ENCODE assay signal across 13 cellular contexts in genomic region chr1:212450331-212450881, GRCh38. TPM values are rescaled to one million over a fixed set of nuclear protein-coding genes. Genes with fewer than 3 reads are reported as not detected.
A peak's percentile ranks its signal among the peaks of the same experiment; 100 is the strongest.
DNase-seq lines count a peak whose midpoint lies in the region; ATAC-seq and TF ChIP-seq lines count a peak whose summit lies in the region.
"Had no signal": no experiment of that assay in that cellular context is flagged by ENCODE, and none has a peak within 500 bp of the region (broad histone marks: within the 10 kb centered on the region; RNA-seq: fewer than 3 reads in every experiment).

No MANE protein-coding gene starts in this region.

- no peaks in the 10 kb centered on the region; the same call in 2 of the 3 replicates for H3K36me3 Mint-ChIP-seq in GM23338 (ENCODE audit: low read depth)

- no peak overlapping the region for H2AFZ ChIP-seq in GM23338

- H3K27me3 ChIP-seq in GM23338 (ENCODE audit: insufficient read depth) (no peaks in the 10 kb centered on the region), H7 (ENCODE audit: control insufficient read depth, insufficient read depth, low read length) (no peaks in the 10 kb centered on the region)
- H3K27me3 ChIP-seq: gastroesophageal sphincter had no signal

- H3K27me3 Mint-ChIP-seq in GM23338 (ENCODE audit: insufficient read depth, low read depth, poor library complexity): peaks cover 3% of the 10 kb centered on the region
- H3K27me3 Mint-ChIP-seq: activated naive CD8-positive, alpha-beta T cell treated with anti-CD3 and anti-CD28 coated beads, Interleukin-2, amount 10 ng/mL, durations not matched to agents 7 days and 5 days had no signal

- no peaks in the 10 kb centered on the region for H3K79me2 ChIP-seq in GM23338 (replicated peaks; ENCODE audit: insufficient read depth)

- H3K4me3 ChIP-seq in AG09309 (ENCODE audit: control insufficient read depth, low read depth, low read length): no peak overlapping the region
- no peak overlapping the region for H3K4me3 ChIP-seq in GM23338
- H3K4me3 ChIP-seq in H7 (ENCODE audit: insufficient read depth, low read depth, low read length): no peak overlapping the region
- H3K4me3 ChIP-seq: gastroesophageal sphincter had no signal

- H3K36me3 ChIP-seq in GM23338 (ENCODE audit: insufficient read depth) (no peaks in the 10 kb centered on the region), H7 (replicated peaks; ENCODE audit: control insufficient read depth, insufficient read depth, low read length) (no peaks in the 10 kb centered on the region)

- H3K4me1 Mint-ChIP-seq in GM23338: no peaks in the 10 kb centered on the region; the same call in 2 of the 3 replicates

- no peak overlapping the region for H3K27ac Mint-ChIP-seq in GM23338
- H3K27ac Mint-ChIP-seq: activated naive CD8-positive, alpha-beta T cell treated with anti-CD3 and anti-CD28 coated beads, Interleukin-2, amount 10 ng/mL, durations not matched to agents 7 days and 5 days had no signal

- H3K9me3 Mint-ChIP-seq in GM23338: no peaks in the 10 kb centered on the region
- H3K9me3 Mint-ChIP-seq: activated naive CD8-positive, alpha-beta T cell treated with anti-CD3 and anti-CD28 coated beads, Interleukin-2, amount 10 ng/mL, durations not matched to agents 7 days and 5 days had no signal

- no peaks in the 10 kb centered on the region for H4K20me1 ChIP-seq in GM23338 (replicated peaks; ENCODE audit: insufficient read depth)

- H3K4me3 Mint-ChIP-seq in GM23338: no peak overlapping the region
- H3K4me3 Mint-ChIP-seq: activated naive CD8-positive, alpha-beta T cell treated with anti-CD3 and anti-CD28 coated beads, Interleukin-2, amount 10 ng/mL, durations not matched to agents 7 days and 5 days had no signal

- H3K27ac ChIP-seq in caudate nucleus (ENCODE audit: low read depth, low read length) (peak overlapping the region; percentile 46), GM23338 (ENCODE audit: low read depth) (no peak overlapping the region)
- H3K27ac ChIP-seq: VCaP had no signal

- DNase-seq in AG09309 (ENCODE audit: low read depth): peak; percentile 17
- DNase-seq in M059J (ENCODE audit: low read depth): peak; percentile 26
- peak in 10 of 61 donors; percentile 17 to 59 (median 28) for DNase-seq in caudate nucleus (lab: John Stamatoyannopoulos, UW)
- peak; percentile 95 for DNase-seq in myocyte (ENCODE audit: low read depth)
- no peak for DNase-seq in GM23338 (ENCODE audit: low spot score)
- DNase-seq in H7: no peak
- no peak for DNase-seq in NCI-H1105 (lab: John Stamatoyannopoulos, UW)
- DNase-seq: activated CD8-positive, alpha-beta memory T cell treated with anti-CD3 and anti-CD28 coated beads, Interleukin-2, amount 50 U/mL, for 4 hours; activated naive CD8-positive, alpha-beta T cell treated with anti-CD3 and anti-CD28 coated beads, Interleukin-2, amount 10 ng/mL, durations not matched to agents 7 days and 5 days; NCI-H446 treated with DMSO at 0.1 percent for 48 hours had no signal

- TF ChIP-seq CTCF in AG09309 (IDR thresholded peaks at IDR 0.05; ENCODE audit: control insufficient read depth, insufficient read depth, low read depth, low read length, missing control alignments): no peak
- no peak for TF ChIP-seq CTCF in GM23338 (conservative IDR thresholded peaks at IDR 0.05; ENCODE audit: low read depth in 2 of 2)

- no peak overlapping the region for H3K4me2 ChIP-seq in GM23338

- no peaks in the 10 kb centered on the region for H3K9me2 ChIP-seq in GM23338 (ENCODE audit: insufficient read depth)

- ATAC-seq in GM23338 (no peak), HG03469 (IDR thresholded peaks at IDR 0.05; ENCODE audit: unreplicated experiment) (no peak)
- ATAC-seq: gastroesophageal sphincter had no signal

- H3F3A ChIP-seq in GM23338 (replicated peaks; ENCODE audit: low read depth): no peaks in the 10 kb centered on the region

- H3K4me1 ChIP-seq in GM23338 (ENCODE audit: insufficient read depth): no peaks in the 10 kb centered on the region

TF ChIP-seq in GM23338, 12 proteins besides CTCF, POLR2A, EP300 and RAD21 (continues in another document):
- TF ChIP-seq ETS1 (IDR thresholded peaks at IDR 0.05) (no peak), NANOG (IDR thresholded peaks at IDR 0.05; ENCODE audit: borderline replicate concordance) (no peak), EZH2phosphoT487 (IDR thresholded peaks at IDR 0.05; ENCODE audit: unreplicated experiment) (no peak), JUNB (IDR thresholded peaks at IDR 0.05; ENCODE audit: unreplicated experiment) (no peak), STAT1 (IDR thresholded peaks at IDR 0.05; ENCODE audit: unreplicated experiment) (no peak), CREB1 (CRISPR knock-in tag; IDR thresholded peaks at IDR 0.05; ENCODE audit: low read depth) (no peak), POLR2AphosphoS5 (IDR thresholded peaks at IDR 0.05; ENCODE audit: low read depth) (no peak), ZNF114 (CRISPR knock-in tag; IDR thresholded peaks at IDR 0.05) (no peak), REST (IDR thresholded peaks at IDR 0.05; ENCODE audit: unreplicated experiment) (no peak), ZNF331 (CRISPR knock-in tag; IDR thresholded peaks at IDR 0.05; ENCODE audit: low read depth) (no peak), EZH2 (IDR thresholded peaks at IDR 0.05; ENCODE audit: low read depth, unreplicated experiment) (no peak)

RNA-seq across cellular contexts. Expression of gene NENF, which starts 17.7 kb away (rescaled TPM):
- 80.0 and 109 TPM in 2 replicates for total RNA-seq in M059J (2014; rRNA removed; shearing (Covaris generic))
- 56.2 and 58.7 TPM in 2 replicates for total RNA-seq in myocyte
- polyA plus RNA-seq in myocyte (2012): 71.2 TPM
- total RNA-seq in GM23338 (2014; rRNA removed; shearing (Covaris generic)): 22.0 and 27.6 TPM in 2 replicates
- 58.8 and 60.7 TPM in 2 replicates for polyA plus RNA-seq in GM23338 (2016; fragmentation: Nextera tagmentation; extraction: Ambion mirVana)
- 21.9 and 39.8 TPM in 2 replicates for total RNA-seq in H7 (2014; rRNA removed; shearing (Covaris generic))

RNA-seq across cellular contexts. Expression of gene PACC1, which starts 35.7 kb away (rescaled TPM):
- total RNA-seq in M059J (2014; rRNA removed; shearing (Covaris generic)): 12.6 and 14.6 TPM in 2 replicates
- 5.3 and 6.8 TPM in 2 replicates for total RNA-seq in myocyte
- 10.1 TPM for polyA plus RNA-seq in myocyte (2012)
- total RNA-seq in GM23338 (2014; rRNA removed; shearing (Covaris generic)): 17.2 and 18.0 TPM in 2 replicates
- 17.1 and 18.8 TPM in 2 replicates for polyA plus RNA-seq in GM23338 (2016; fragmentation: Nextera tagmentation; extraction: Ambion mirVana)
- total RNA-seq in H7 (2014; rRNA removed; shearing (Covaris generic)): 41.3 and 49.7 TPM in 2 replicates

Comparison
In these comparisons a context has a peak if more than half of its experiments do, and no peak if none do; other contexts are left out.
1. DNase-seq: peak in AG09309 (single experiment), M059J (single experiment) and myocyte (single experiment); none in GM23338 (single experiment), H7 (single experiment) and NCI-H1105 (single experiment).